In genomic region chr7:86925221-86925620, GRCh38 we compare ENCODE assay signal across 23 cellular contexts.
"Had no signal": no experiment of that assay in that cellular context is flagged by ENCODE, and none has a peak within 500 bp of the region (broad histone marks: within the 10 kb centered on the region; RNA-seq: fewer than 3 reads in every experiment).

No MANE protein-coding gene starts in this region.

- H3K4me1 ChIP-seq: adrenal gland, breast epithelium, Peyer's patch had no signal

- H3K27me3 ChIP-seq: adrenal gland, breast epithelium, MG63, Peyer's patch had no signal

- DNase-seq: activated CD4-positive, alpha-beta memory T cell treated with anti-CD3 and anti-CD28 coated beads for 36 hours; activated CD4-positive, alpha-beta T cell treated with anti-CD3 and anti-CD28 coated beads, Interleukin-2, amount 10 ng/mL, durations not matched to agents 7 days and 5 days; activated CD4-positive, CD25-positive, alpha-beta regulatory T cell; activated CD8-positive, alpha-beta memory T cell treated with anti-CD3 and anti-CD28 coated beads for 24 hours; activated gamma-delta T cell treated with Interleukin-2 at 50 U/mL for 16 hours; activated naive CD4-positive, alpha-beta T cell treated with anti-CD3 and anti-CD28 coated beads, Interleukin-2, amount 10 ng/mL, durations not matched to agents 7 days and 5 days; activated naive CD8-positive, alpha-beta T cell treated with anti-CD3 and anti-CD28 coated beads, Interleukin-2, amount 10 ng/mL, durations not matched to agents 7 days and 5 days; activated T-cell treated with anti-CD3 and anti-CD28 coated beads, Interleukin-2, amount 50 U/mL, for 72 hours; adrenal gland; aorta; central memory CD4-positive, alpha-beta T cell; MG63; NCI-H1048; NCI-H146; NCI-H1930; NCI-H2171 treated with DMSO at 0.1 percent for 48 hours; NCI-H226; NCI-H526 treated with DMSO at 0.1 percent for 48 hours; NCI-H82; Peyer's patch; SHP77 treated with DMSO at 0.1 percent for 48 hours had no signal

- H3K36me3 ChIP-seq: adrenal gland, breast epithelium, MG63, Peyer's patch had no signal

- H3K9me3 ChIP-seq: adrenal gland, breast epithelium, MG63, Peyer's patch had no signal

- H3K4me3 ChIP-seq: adrenal gland, breast epithelium, MG63, Peyer's patch had no signal

- H3K27ac ChIP-seq: adrenal gland, breast epithelium, Peyer's patch, VCaP had no signal
